Comparison of ENCODE assay signal across 28 cellular contexts in the genomic region with DNA sequence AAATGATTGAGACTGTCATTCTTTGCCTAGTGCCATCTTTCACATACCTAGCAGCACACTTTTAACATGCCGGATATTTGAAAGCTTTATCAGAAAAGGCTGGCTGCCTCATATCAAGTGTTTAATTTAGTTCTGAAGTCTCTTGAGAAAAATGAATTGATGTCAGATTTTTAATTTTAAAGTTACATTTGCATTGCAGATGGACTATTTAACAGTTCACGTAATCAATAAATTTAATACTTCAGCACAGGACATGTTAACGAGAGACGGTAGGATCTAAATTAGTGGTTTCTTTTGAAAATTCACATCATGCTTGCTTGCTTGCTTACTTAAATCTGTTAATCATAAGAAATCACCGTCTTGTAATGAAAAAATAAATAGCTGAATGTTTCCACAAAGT. TPM values are rescaled to one million over a fixed set of nuclear protein-coding genes. Genes with fewer than 3 reads are reported as not detected.
"Had no signal": no experiment of that assay in that cellular context is flagged by ENCODE, and none has a peak within 500 bp of the region (broad histone marks: within the 10 kb centered on the region; RNA-seq: fewer than 3 reads in every experiment).

No MANE protein-coding gene starts in this region.

- H3K4me2 ChIP-seq: neural progenitor cell, smooth muscle cell had no signal

- H3K9me3 ChIP-seq: ovary, psoas muscle, suprapubic skin, testis, tibial artery, transverse colon, upper lobe of right lung, uterus had no signal

- DNase-seq: natural killer cell; occipital lobe; ovary; posterior cingulate gyrus; psoas muscle; right cardiac atrium; spleen; stimulated activated CD4-positive, alpha-beta T cell treated with anti-CD3 and anti-CD28 coated beads, Interleukin-12 subunit alpha, Interleukin-12 subunit beta, amount 100 ng/mL, for 4 hours; stimulated activated CD4-positive, alpha-beta T cell treated with anti-CD3 and anti-CD28 coated beads, Interleukin-1b, Interleukin-23, amount 100 ng/mL, for 48 hours; stimulated activated CD4-positive, alpha-beta T cell treated with anti-CD3 and anti-CD28 coated beads, Interleukin-4, amount 100 ng/mL, for 1 hour; stimulated activated CD4-positive, alpha-beta T cell treated with anti-CD3 and anti-CD28 coated beads, Interleukin-4, amount 100 ng/mL, for 4 hours; stimulated activated CD8-positive, alpha-beta memory T cell treated with anti-CD3 and anti-CD28 coated beads, Interleukin-4, amount 100 ng/mL, for 48 hours; stimulated activated naive CD4-positive, alpha-beta T cell; stimulated activated naive CD8-positive, alpha-beta T cell treated with anti-CD3 and anti-CD28 coated beads, Interleukin-15, amount 100 ng/mL, for 72 hours; stimulated activated naive CD8-positive, alpha-beta T cell treated with anti-CD3 and anti-CD28 coated beads, Interleukin-15, Interleukin-2, amounts not matched to agents 100 U/mL and 50 U/mL, for 24 hours; substantia nigra; testis; tibial artery; transverse colon; upper lobe of right lung; uterus had no signal

- H3K4me1 ChIP-seq: parathyroid adenoma, psoas muscle, suprapubic skin, testis, tibial artery, upper lobe of right lung, uterus had no signal

- H3K4me3 ChIP-seq: neural progenitor cell, ovary, psoas muscle, skin epidermis, smooth muscle cell, spleen, suprapubic skin, testis, tibial artery, transverse colon, upper lobe of right lung, uterus had no signal

- H2AFZ ChIP-seq: parathyroid adenoma had no signal

- ATAC-seq: natural killer cell; psoas muscle; right cardiac atrium; sciatic nerve; stimulated activated memory B cell treated with anti-CD40 and anti-IgM and Interleukin-4, amounts not matched to agents 10 μg/mL and 1 μg/mL and 100 μg/mL, for 72 hours; stimulated activated naive CD8-positive, alpha-beta T cell treated with anti-CD3 and anti-CD28 coated beads, Interleukin-15, amount 100 ng/mL, for 72 hours; stimulated activated naive CD8-positive, alpha-beta T cell treated with anti-CD3 and anti-CD28 coated beads, Interleukin-15, Interleukin-2, amounts not matched to agents 100 U/mL and 50 U/mL, for 24 hours; upper lobe of right lung had no signal

- H3K36me3 ChIP-seq: neural progenitor cell, ovary, spleen, suprapubic skin, tibial artery, transverse colon, upper lobe of right lung had no signal

- H3K79me2 ChIP-seq: parathyroid adenoma had no signal

- H3K27ac ChIP-seq: neural progenitor cell, ovary, parathyroid adenoma, psoas muscle, skin epidermis, spleen, suprapubic skin, testis, tibial artery, transverse colon, upper lobe of right lung, uterus had no signal

- H3K27me3 ChIP-seq: neural progenitor cell, ovary, spleen, suprapubic skin, testis, tibial artery, transverse colon, upper lobe of right lung, uterus had no signal

RNA-seq across cellular contexts. Expression of a gene that starts 51.6 kb away (rescaled TPM):
- total RNA-seq: natural killer cell had no signal
